In genomic region chr12:133080051-133080618, GRCh38 we compare ENCODE assay signal across 1 cellular context.
TF ChIP-seq lines count a peak whose summit lies in the region.

No MANE protein-coding gene starts in this region.

TF ChIP-seq in HepG2, 621 proteins besides CTCF, POLR2A, EP300 and RAD21 (continued from another document and continues in another):
- TF ChIP-seq MLXIP (CRISPR knock-in tag; IDR thresholded peaks at IDR 0.05; ENCODE audit: borderline replicate concordance) (no peak), ZNF121 (CRISPR knock-in tag; IDR thresholded peaks at IDR 0.05) (no peak), ISX (CRISPR knock-in tag; conservative IDR thresholded peaks at IDR 0.05) (no peak), ELF1 (CRISPR knock-in tag; IDR thresholded peaks at IDR 0.05) (peak; percentile 98), GATAD1 (CRISPR knock-in tag; IDR thresholded peaks at IDR 0.05) (peak; percentile 91), TBP (CRISPR knock-in tag; IDR thresholded peaks at IDR 0.05) (peak; percentile 98), ATF6 (CRISPR knock-in tag; conservative IDR thresholded peaks at IDR 0.05) (0 out of 2 replicates have a peak, but pooled peaks have one; percentile 34), TEAD2 (CRISPR knock-in tag; IDR thresholded peaks at IDR 0.05) (no peak), SMAD1 (CRISPR knock-in tag; IDR thresholded peaks at IDR 0.05; ENCODE audit: borderline replicate concordance, low read depth) (peak; percentile 23; the same call in 1 of the 2 replicates), SPEN (CRISPR knock-in tag; IDR thresholded peaks at IDR 0.05; ENCODE audit: low read depth) (peak; percentile 59; the same call in 1 of the 2 replicates), NFKB2 (CRISPR knock-in tag; IDR thresholded peaks at IDR 0.05; ENCODE audit: borderline replicate concordance) (peak; percentile 47; the same call in 1 of the 2 replicates), ZNF431 (CRISPR knock-in tag; IDR thresholded peaks at IDR 0.05; ENCODE audit: borderline replicate concordance, low read depth) (no peak), ZNF674 (CRISPR knock-in tag; IDR thresholded peaks at IDR 0.05; ENCODE audit: low read depth) (no peak), ZSCAN25 (CRISPR knock-in tag; IDR thresholded peaks at IDR 0.05) (no peak), HOMEZ (CRISPR knock-in tag; IDR thresholded peaks at IDR 0.05; ENCODE audit: low read depth) (peak; percentile 19; the same call in 1 of the 2 replicates), CCAR2 (optimal IDR thresholded peaks at IDR 0.05; ENCODE audit: low read depth, low read length) (no peak), ZNF331 (CRISPR knock-in tag; IDR thresholded peaks at IDR 0.05) (peak; percentile 12; the same call in 1 of the 2 replicates), ATF4 (CRISPR knock-in tag; IDR thresholded peaks at IDR 0.05) (no peak), BATF2 (CRISPR knock-in tag; IDR thresholded peaks at IDR 0.05) (no peak), TIGD3 (CRISPR knock-in tag; IDR thresholded peaks at IDR 0.05; ENCODE audit: borderline replicate concordance) (peak; percentile 67; the same call in 1 of the 2 replicates), BRF2 (CRISPR knock-in tag; IDR thresholded peaks at IDR 0.05) (no peak), DZIP1 (CRISPR knock-in tag; IDR thresholded peaks at IDR 0.05) (0 out of 2 replicates have a peak, but pooled peaks have one; percentile 46), ATF2 (CRISPR knock-in tag; IDR thresholded peaks at IDR 0.05) (peak; percentile 75; the same call in 1 of the 2 replicates), ZHX1 (CRISPR knock-in tag; IDR thresholded peaks at IDR 0.05; ENCODE audit: low read depth) (no peak), ZBTB1 (CRISPR knock-in tag; IDR thresholded peaks at IDR 0.05; ENCODE audit: borderline replicate concordance) (no peak), ZNF282 (IDR thresholded peaks at IDR 0.05; ENCODE audit: partially characterized antibody) (no peak), TFAP4 (IDR thresholded peaks at IDR 0.05; ENCODE audit: borderline replicate concordance, low read depth) (peak; percentile 25; the same call in 1 of the 2 replicates), ZNF350 (CRISPR knock-in tag; IDR thresholded peaks at IDR 0.05; ENCODE audit: borderline replicate concordance, low read depth) (peak; percentile 84; the same call in 1 of the 2 replicates), ATF7 (IDR thresholded peaks at IDR 0.05) (no peak), ATF7 (CRISPR knock-in tag; IDR thresholded peaks at IDR 0.05) (peak; percentile 19; the same call in 1 of the 2 replicates), ZFP41 (CRISPR knock-in tag; IDR thresholded peaks at IDR 0.05; ENCODE audit: borderline replicate concordance) (no peak), ZNF232 (CRISPR knock-in tag; IDR thresholded peaks at IDR 0.05; ENCODE audit: borderline replicate concordance) (no peak), ZBTB2 (CRISPR knock-in tag; IDR thresholded peaks at IDR 0.05; ENCODE audit: low read depth) (no peak)
